1 cellular context compared by ENCODE assay signal in the genomic region with DNA sequence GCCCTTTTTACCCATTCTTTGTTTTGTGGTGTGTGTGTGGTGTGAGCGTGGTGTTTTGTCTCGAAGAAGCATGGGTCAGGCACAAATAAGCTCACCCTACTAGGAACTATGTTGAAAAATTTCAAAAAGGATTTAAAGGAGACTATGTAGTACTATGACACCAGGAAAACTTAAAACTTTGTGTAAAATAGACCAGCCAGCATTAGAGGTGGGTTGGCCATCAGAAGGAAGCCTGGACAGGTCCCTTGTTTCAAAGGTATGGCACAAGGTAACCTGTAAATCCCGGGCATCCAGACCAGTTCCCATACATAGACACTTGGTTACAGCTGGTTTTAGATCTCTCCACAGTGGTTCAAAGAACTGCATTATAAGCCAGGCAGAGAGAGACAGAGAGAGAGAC.
TF ChIP-seq lines count a peak whose summit lies in the region.

No MANE protein-coding gene starts in this region.

TF ChIP-seq in HEK293, 187 proteins besides CTCF, POLR2A, EP300 and RAD21:
- TF ChIP-seq, protein P1, sequence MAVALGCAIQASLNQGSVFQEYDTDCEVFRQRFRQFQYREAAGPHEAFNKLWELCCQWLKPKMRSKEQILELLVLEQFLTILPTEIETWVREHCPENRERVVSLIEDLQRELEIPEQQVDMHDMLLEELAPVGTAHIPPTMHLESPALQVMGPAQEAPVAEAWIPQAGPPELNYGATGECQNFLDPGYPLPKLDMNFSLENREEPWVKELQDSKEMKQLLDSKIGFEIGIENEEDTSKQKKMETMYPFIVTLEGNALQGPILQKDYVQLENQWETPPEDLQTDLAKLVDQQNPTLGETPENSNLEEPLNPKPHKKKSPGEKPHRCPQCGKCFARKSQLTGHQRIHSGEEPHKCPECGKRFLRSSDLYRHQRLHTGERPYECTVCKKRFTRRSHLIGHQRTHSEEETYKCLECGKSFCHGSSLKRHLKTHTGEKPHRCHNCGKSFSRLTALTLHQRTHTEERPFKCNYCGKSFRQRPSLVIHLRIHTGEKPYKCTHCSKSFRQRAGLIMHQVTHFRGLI (tag by site-specific recombination; IDR thresholded peaks at IDR 0.05), result peak; percentile 90
